Comparison of ENCODE assay signal across 8 cellular contexts in the genomic region with DNA sequence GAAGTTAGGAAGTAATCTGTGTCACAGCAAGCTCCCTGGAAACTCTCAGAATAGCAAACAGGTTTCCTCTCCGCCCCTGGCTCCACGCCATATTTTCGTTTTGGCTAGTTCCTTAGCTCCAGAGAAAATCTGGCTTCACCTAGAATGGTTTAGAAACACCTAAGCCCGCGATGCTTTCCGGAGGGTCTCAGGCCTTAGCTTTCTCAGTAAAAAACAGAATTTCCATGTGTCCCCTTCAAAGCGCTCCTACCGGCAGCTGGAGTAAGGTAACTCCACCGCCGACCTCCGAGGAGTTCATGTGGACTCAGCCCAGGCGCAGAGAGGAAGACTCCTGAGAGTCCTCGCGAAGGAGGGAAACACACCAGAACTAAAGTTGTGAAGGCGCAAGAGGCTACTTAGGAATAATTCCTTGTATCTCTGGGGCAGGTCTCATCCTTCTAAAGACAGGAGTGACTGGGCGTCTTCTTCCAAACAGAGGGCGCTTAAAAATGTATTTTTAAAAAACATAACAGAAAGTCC. TPM values are rescaled to one million over a fixed set of nuclear protein-coding genes. Genes with fewer than 3 reads are reported as not detected.
DNase-seq lines count a peak whose midpoint lies in the region; ATAC-seq and TF ChIP-seq lines count a peak whose summit lies in the region.

No MANE protein-coding gene starts in this region.

- intact Hi-C loops in heart left ventricle (cut with DNase I), result loop anchor here in 4 of 10 donors (5.0 kb wide), 3 partner anchors 35 to 80 kb away; no protein-coding TSS in a partner anchor

- WGBS in heart left ventricle, 4 donors, result 0 to 1% (median 1%) methylated on average over 15 to 17 of the region's 17 CpGs

- TF ChIP-seq CTCF in heart left ventricle (IDR thresholded peaks at IDR 0.05), result no peak
- TF ChIP-seq CTCF in parathyroid adenoma (IDR thresholded peaks at IDR 0.05), result no peak

- H3K4me1 ChIP-seq in heart left ventricle (peaks cover 0 to 57% (median 34%) of the 10 kb centered on the region in 12 donors), parathyroid adenoma (peaks cover 3% of the 10 kb centered on the region)

- H3K27ac ChIP-seq in heart left ventricle (peak overlapping the region; percentile 84 to 95 (median 90)), parathyroid adenoma (peak overlapping the region; percentile 90)

- H3K4me2 ChIP-seq in parathyroid adenoma (ENCODE audit: low read length), result peak overlapping the region; percentile 79

- H3K9me3 ChIP-seq in heart left ventricle, result no peaks in the 10 kb centered on the region
- no peaks in the 10 kb centered on the region for H3K9me3 ChIP-seq in parathyroid adenoma (ENCODE audit: control insufficient read depth, low read length)

- H3K27me3 ChIP-seq in heart left ventricle (no peaks in the 10 kb centered on the region), parathyroid adenoma (ENCODE audit: control insufficient read depth, insufficient read depth, low read length) (no peaks in the 10 kb centered on the region)

- DNase-seq in activated T-cell treated with anti-CD3 and anti-CD28 coated beads for 1 hour (ENCODE audit: low read depth) (peak; percentile 19), activated T-cell treated with anti-CD3 and anti-CD28 coated beads for 4 hours (no peak), NCI-H526 treated with DMSO at 0.1 percent for 48 hours (lab: John Stamatoyannopoulos, UW) (peak; percentile 45), heart left ventricle (peak; percentile 66 to 78 (median 72))
- peak; percentile 42 for DNase-seq in activated naive CD4-positive, alpha-beta T cell treated with anti-CD3 and anti-CD28 coated beads, Interleukin-2, amount 50 U/mL, for 16 hours

- ATAC-seq in heart left ventricle, result peak in 2 of 4 donors; percentile 22 to 31
- no peak for ATAC-seq in GM21576 (IDR thresholded peaks at IDR 0.05; ENCODE audit: unreplicated experiment)
- ATAC-seq in GM21526 (IDR thresholded peaks at IDR 0.05; ENCODE audit: low FRiP score, unreplicated experiment), result no peak

- no peak for TF ChIP-seq POLR2A in heart left ventricle (IDR thresholded peaks at IDR 0.05)

- H3K79me2 ChIP-seq in parathyroid adenoma, result no peaks in the 10 kb centered on the region

- H3K9ac ChIP-seq in parathyroid adenoma, result peak overlapping the region; percentile 13

- H3K36me3 ChIP-seq in heart left ventricle (peaks cover 0 to 3% (median 0%) of the 10 kb centered on the region in 9 donors), parathyroid adenoma (ENCODE audit: control insufficient read depth, insufficient read depth, low read length) (no peaks in the 10 kb centered on the region)

- peak overlapping the region; percentile 81 for H2AFZ ChIP-seq in parathyroid adenoma

- H3K4me3 ChIP-seq in heart left ventricle, result peak overlapping the region; percentile 57 to 93 (median 74)
- peak overlapping the region; percentile 81 for H3K4me3 ChIP-seq in parathyroid adenoma (ENCODE audit: low read depth, low read length)

RNA-seq across cellular contexts. Expression of a gene that starts 0.4 kb away (rescaled TPM):
- total RNA-seq in heart left ventricle, result 10 to 100 TPM; 10.0 to 45.3 (median 12.9) TPM
- polyA plus RNA-seq in heart left ventricle, result 10 to 100 TPM in 1 of 2 donors, 1 to 10 TPM in 1; 4.8 to 16.0 TPM
